In genomic region chr17:82370471-82371332, GRCh38 we compare ENCODE assay signal across 9 cellular contexts. TPM values are rescaled to one million over a fixed set of nuclear protein-coding genes. Genes with fewer than 3 reads are reported as not detected.
A peak's percentile ranks its signal among the peaks of the same experiment; 100 is the strongest.
DNase-seq lines count a peak whose midpoint lies in the region; ATAC-seq and TF ChIP-seq lines count a peak whose summit lies in the region.
"Had no signal": no experiment of that assay in that cellular context is flagged by ENCODE, and none has a peak within 500 bp of the region (broad histone marks: within the 10 kb centered on the region; RNA-seq: fewer than 3 reads in every experiment).

No MANE protein-coding gene starts in this region.

- peaks cover 13% of the 10 kb centered on the region for H3K4me1 Mint-ChIP-seq in activated T-helper 2 cell treated with anti-CD3 and anti-CD28 coated beads, Interferon-gamma antibody, Interleukin-2, Interleukin-4, amounts not matched to agents 10 μg/mL and 5 μg/mL and 100 μg/mL, durations not matched to agents 14 hours and 24 hours and 36 hours (ENCODE audit: low read depth)

- peak overlapping the region; percentile 24 to 31 (median 26) for H3K4me3 ChIP-seq in right lobe of liver
- peak overlapping the region; percentile 42 for H3K4me3 ChIP-seq in suprapubic skin

- TF ChIP-seq CTCF in right lobe of liver (IDR thresholded peaks at IDR 0.05) = no peak
- TF ChIP-seq CTCF in suprapubic skin (IDR thresholded peaks at IDR 0.05) = no peak

- intact Hi-C loops in activated T-helper 2 cell treated with anti-CD3 and anti-CD28 coated beads, Interferon-gamma antibody, Interleukin-2, Interleukin-4, amounts not matched to agents 10 μg/mL and 5 μg/mL and 100 μg/mL, durations not matched to agents 14 hours and 24 hours and 36 hours (cut with micrococcal nuclease) = no loop called here
- intact Hi-C loops in right lobe of liver (cut with DNase I) = no loop called here

- peaks cover 40% of the 10 kb centered on the region for H3K27me3 Mint-ChIP-seq in activated T-helper 2 cell treated with anti-CD3 and anti-CD28 coated beads, Interferon-gamma antibody, Interleukin-2, Interleukin-4, amounts not matched to agents 10 μg/mL and 5 μg/mL and 100 μg/mL, durations not matched to agents 14 hours and 24 hours and 36 hours (ENCODE audit: low read depth)

- peaks cover 6 to 7% of the 10 kb centered on the region in 2 donors for H3K27me3 ChIP-seq in right lobe of liver
- H3K27me3 ChIP-seq in suprapubic skin = peaks cover 70% of the 10 kb centered on the region

- TF ChIP-seq POLR2A in right lobe of liver (IDR thresholded peaks at IDR 0.05) = no peak
- no peak for TF ChIP-seq POLR2A in suprapubic skin (IDR thresholded peaks at IDR 0.05)

- peaks cover 0 to 16% (median 0%) of the 10 kb centered on the region in 4 donors for H3K4me1 ChIP-seq in right lobe of liver
- peaks cover 23% of the 10 kb centered on the region for H3K4me1 ChIP-seq in suprapubic skin

- H3K27ac ChIP-seq in right lobe of liver = no peak overlapping the region
- H3K27ac ChIP-seq in suprapubic skin = no peak overlapping the region

- peak overlapping the region; percentile 42 for H3K4me3 Mint-ChIP-seq in activated T-helper 2 cell treated with anti-CD3 and anti-CD28 coated beads, Interferon-gamma antibody, Interleukin-2, Interleukin-4, amounts not matched to agents 10 μg/mL and 5 μg/mL and 100 μg/mL, durations not matched to agents 14 hours and 24 hours and 36 hours (ENCODE audit: low read depth)

- no peaks in the 10 kb centered on the region for H3K36me3 ChIP-seq in right lobe of liver
- H3K36me3 ChIP-seq in suprapubic skin = no peaks in the 10 kb centered on the region

- TF ChIP-seq EP300 in suprapubic skin (IDR thresholded peaks at IDR 0.05) = no peak

- no peaks in the 10 kb centered on the region for H3K9me3 Mint-ChIP-seq in activated T-helper 2 cell treated with anti-CD3 and anti-CD28 coated beads, Interferon-gamma antibody, Interleukin-2, Interleukin-4, amounts not matched to agents 10 μg/mL and 5 μg/mL and 100 μg/mL, durations not matched to agents 14 hours and 24 hours and 36 hours

- DNase-seq in activated T-cell treated with anti-CD3 and anti-CD28 coated beads for 24 hours (ENCODE audit: low read depth) (peak; percentile 11), right lobe of liver (no peak), suprapubic skin (ENCODE audit: low spot score in 2 of 2) (no peak), NCI-H2227 treated with DMSO at 0.1 percent for 48 hours (lab: John Stamatoyannopoulos, UW) (no peak), OCI-M1 (lab: John Stamatoyannopoulos, UW) (no peak)
- no peak for DNase-seq in activated T-cell treated with anti-CD3 and anti-CD28 coated beads, Interleukin-2, amount 50 U/mL, for 1 hour
- no peak for DNase-seq in activated T-helper 2 cell treated with anti-CD3 and anti-CD28 coated beads, Interferon-gamma antibody, Interleukin-2, Interleukin-4, amounts not matched to agents 10 μg/mL and 5 μg/mL and 100 μg/mL, durations not matched to agents 14 hours and 24 hours and 36 hours (ENCODE audit: low spot score)
- DNase-seq: DND-41 had no signal

- 19% methylated on average over 9 of the region's 38 CpGs for WGBS in right lobe of liver (ENCODE audit: insufficient coverage, low coverage, low lambda C conversion rate, missing lambda C conversion rate)
- 28% methylated on average over 23 of the region's 38 CpGs for WGBS in suprapubic skin

- H3K36me3 Mint-ChIP-seq in activated T-helper 2 cell treated with anti-CD3 and anti-CD28 coated beads, Interferon-gamma antibody, Interleukin-2, Interleukin-4, amounts not matched to agents 10 μg/mL and 5 μg/mL and 100 μg/mL, durations not matched to agents 14 hours and 24 hours and 36 hours (ENCODE audit: low read depth) = no peaks in the 10 kb centered on the region

- ATAC-seq in right lobe of liver (peak; percentile 72 to 85 (median 76)), GM21528 (IDR thresholded peaks at IDR 0.05; ENCODE audit: low FRiP score, unreplicated experiment) (no peak)

- H3K27ac Mint-ChIP-seq in activated T-helper 2 cell treated with anti-CD3 and anti-CD28 coated beads, Interferon-gamma antibody, Interleukin-2, Interleukin-4, amounts not matched to agents 10 μg/mL and 5 μg/mL and 100 μg/mL, durations not matched to agents 14 hours and 24 hours and 36 hours = no peak overlapping the region

- no peaks in the 10 kb centered on the region for H3K9me3 ChIP-seq in right lobe of liver
- no peaks in the 10 kb centered on the region for H3K9me3 ChIP-seq in suprapubic skin

RNA-seq across cellular contexts. Expression of gene UTS2R, which starts 0.9 kb away (rescaled TPM):
- total RNA-seq in activated T-helper 2 cell treated with anti-CD3 and anti-CD28 coated beads, Interferon-gamma antibody, Interleukin-2, Interleukin-4, amounts not matched to agents 10 μg/mL and 5 μg/mL and 100 μg/mL, durations not matched to agents 14 hours and 24 hours and 36 hours = 0.18 TPM in 1 of 2 replicates, not detected in the other
- total RNA-seq in right lobe of liver (not detected), suprapubic skin (not detected)

RNA-seq across cellular contexts. Expression of gene TEX19, which starts 11.7 kb away (rescaled TPM):
- total RNA-seq in activated T-helper 2 cell treated with anti-CD3 and anti-CD28 coated beads, Interferon-gamma antibody, Interleukin-2, Interleukin-4, amounts not matched to agents 10 μg/mL and 5 μg/mL and 100 μg/mL, durations not matched to agents 14 hours and 24 hours and 36 hours = not detected in 2 replicates
- total RNA-seq in right lobe of liver (not detected), suprapubic skin (not detected)

RNA-seq across cellular contexts. Expression of gene SECTM1, which starts 37.1 kb away (rescaled TPM):
- 2.7 and 3.7 TPM in 2 replicates for total RNA-seq in activated T-helper 2 cell treated with anti-CD3 and anti-CD28 coated beads, Interferon-gamma antibody, Interleukin-2, Interleukin-4, amounts not matched to agents 10 μg/mL and 5 μg/mL and 100 μg/mL, durations not matched to agents 14 hours and 24 hours and 36 hours
- 1 to 10 TPM; 3.9 to 7.4 (median 5.8) TPM for total RNA-seq in right lobe of liver
- total RNA-seq in suprapubic skin = 10 to 100 TPM in 3 of 4 donors, 1 to 10 TPM in 1; 9.5 to 37.8 (median 16.6) TPM

RNA-seq across cellular contexts. Expression of gene HEXD, which starts 47.4 kb away (rescaled TPM):
- 36.6 and 36.7 TPM in 2 replicates for total RNA-seq in activated T-helper 2 cell treated with anti-CD3 and anti-CD28 coated beads, Interferon-gamma antibody, Interleukin-2, Interleukin-4, amounts not matched to agents 10 μg/mL and 5 μg/mL and 100 μg/mL, durations not matched to agents 14 hours and 24 hours and 36 hours
- 10 to 100 TPM in 5 of 6 experiments, 1 to 10 TPM in 1; 9.6 to 30.4 (median 20.2) TPM for total RNA-seq in right lobe of liver
- 10 to 100 TPM; 28.1 to 84.6 (median 33.4) TPM for total RNA-seq in suprapubic skin

RNA-seq across cellular contexts. Expression of gene OGFOD3, which starts 47.7 kb away (rescaled TPM):
- total RNA-seq in activated T-helper 2 cell treated with anti-CD3 and anti-CD28 coated beads, Interferon-gamma antibody, Interleukin-2, Interleukin-4, amounts not matched to agents 10 μg/mL and 5 μg/mL and 100 μg/mL, durations not matched to agents 14 hours and 24 hours and 36 hours = 29.1 and 30.5 TPM in 2 replicates
- total RNA-seq in right lobe of liver = 10 to 100 TPM; 13.5 to 23.4 (median 16.2) TPM
- total RNA-seq in suprapubic skin = 10 to 100 TPM; 13.0 to 33.5 (median 20.0) TPM
